ENCODE assay signal across 8 cellular contexts in genomic region chr2:46299365-46300263, GRCh38. TPM values are rescaled to one million over a fixed set of nuclear protein-coding genes. Genes with fewer than 3 reads are reported as not detected.
DNase-seq lines count a peak whose midpoint lies in the region; ATAC-seq and TF ChIP-seq lines count a peak whose summit lies in the region.

No MANE protein-coding gene starts in this region.

- no peaks in the 10 kb centered on the region for H3K9me3 Mint-ChIP-seq in activated T-cell treated with anti-CD3 and anti-CD28 coated beads, Interleukin-2, amount 50 U/mL, for 24 hours
- no peaks in the 10 kb centered on the region for H3K9me3 Mint-ChIP-seq in stimulated activated memory B cell treated with anti-CD40 and anti-IgM and Interleukin-4, amounts not matched to agents 10 μg/mL and 1 μg/mL and 100 μg/mL, for 72 hours

- DNase-seq in activated T-cell treated with anti-CD3 and anti-CD28 coated beads, Interleukin-2, amount 50 U/mL, for 24 hours, result no peak
- DNase-seq in activated T-cell treated with anti-CD3 and anti-CD28 coated beads for 4 hours (no peak), Panc1 (ENCODE audit: low read depth, low spot score) (no peak), colonic mucosa (peak; percentile 81), left colon (peak; percentile 76 to 82)
- DNase-seq in effector CD8-positive, alpha-beta T cell (lab: John Stamatoyannopoulos, UW), result no peak

- BruUV-seq in Panc1 (replicated peaks; lab: Mats Ljungman, UMichigan), result TSS peak; percentile 65

- peak; percentile 24 for ATAC-seq in Panc1
- peak; percentile 22 for ATAC-seq in left colon
- ATAC-seq in stimulated activated memory B cell treated with anti-CD40 and anti-IgM and Interleukin-4, amounts not matched to agents 10 μg/mL and 1 μg/mL and 100 μg/mL, for 72 hours, result no peak
- no peak for ATAC-seq in GM18873 (IDR thresholded peaks at IDR 0.05; ENCODE audit: low FRiP score, unreplicated experiment)

- intact Hi-C loops in Panc1 (cut with micrococcal nuclease; ENCODE audit: unreplicated experiment), result loop anchor here (2.0 to 5.0 kb wide), 3 partner anchors 65 to 289 kb away; no protein-coding TSS in a partner anchor
- intact Hi-C loops in colonic mucosa (cut with DNase I), result loop anchor here (2.0 to 10.0 kb wide), 3 partner anchors 38 to 285 kb away; no protein-coding TSS in a partner anchor
- intact Hi-C loops in left colon (cut with DNase I, micrococcal nuclease), result no loop called here

- POLR2A ChIA-PET in Panc1 (lab: Charles Lee), result interaction anchor here (0.6 kb wide), 1 partner anchor 693 kb away, joined by 4 read pairs; no protein-coding TSS in a partner anchor

- no peak for TF ChIP-seq CTCF in Panc1 (IDR thresholded peaks at IDR 0.05)
- TF ChIP-seq CTCF in colonic mucosa (IDR thresholded peaks at IDR 0.05), result no peak

- no peak overlapping the region for H3K27ac Mint-ChIP-seq in activated T-cell treated with anti-CD3 and anti-CD28 coated beads, Interleukin-2, amount 50 U/mL, for 24 hours
- H3K27ac Mint-ChIP-seq in stimulated activated memory B cell treated with anti-CD40 and anti-IgM and Interleukin-4, amounts not matched to agents 10 μg/mL and 1 μg/mL and 100 μg/mL, for 72 hours, result peak overlapping the region; percentile 13

- CTCF ChIA-PET in Panc1 (lab: Charles Lee), result interaction anchor here (0.6 to 0.7 kb wide), 3 partner anchors 10 to 306 kb away, joined by 8 to 16 read pairs (median 12); no protein-coding TSS in a partner anchor

- in situ Hi-C loops in Panc1 (cut with HindIII; ENCODE audit: low pct_unique_long_range_greater_than_20kb, low sequenced_read_pairs), result no loop called here

- H3K27me3 ChIP-seq in Panc1 (ENCODE audit: control insufficient read depth, insufficient read depth, low read length) (no peaks in the 10 kb centered on the region), colonic mucosa (no peaks in the 10 kb centered on the region)

- H3K27ac ChIP-seq in Panc1 (ENCODE audit: low read length) (peak overlapping the region; percentile 89), colonic mucosa (peak overlapping the region; percentile 87)

- H3K9me3 ChIP-seq in Panc1 (ENCODE audit: control insufficient read depth, insufficient read depth, low read depth, low read length), result no peaks in the 10 kb centered on the region
- no peaks in the 10 kb centered on the region for H3K9me3 ChIP-seq in colonic mucosa

- H3K36me3 Mint-ChIP-seq in activated T-cell treated with anti-CD3 and anti-CD28 coated beads, Interleukin-2, amount 50 U/mL, for 24 hours (ENCODE audit: low read depth), result no peaks in the 10 kb centered on the region
- H3K36me3 Mint-ChIP-seq in stimulated activated memory B cell treated with anti-CD40 and anti-IgM and Interleukin-4, amounts not matched to agents 10 μg/mL and 1 μg/mL and 100 μg/mL, for 72 hours, result no peaks in the 10 kb centered on the region

- peak overlapping the region; percentile 89 to 92 for H3K4me3 ChIP-seq in Panc1 (ENCODE audit: low read depth in 2 of 2, low read length in 2 of 2)
- H3K4me3 ChIP-seq in colonic mucosa, result peak overlapping the region; percentile 74

- peak overlapping the region; percentile 89 to 90 for H3K9ac ChIP-seq in colonic mucosa (ENCODE audit: low read depth in 2 of 2, low read length in 2 of 2)

- H3K4me1 Mint-ChIP-seq in activated T-cell treated with anti-CD3 and anti-CD28 coated beads, Interleukin-2, amount 50 U/mL, for 24 hours (ENCODE audit: low read depth), result peaks cover 39% of the 10 kb centered on the region
- peaks cover 31% of the 10 kb centered on the region for H3K4me1 Mint-ChIP-seq in stimulated activated memory B cell treated with anti-CD40 and anti-IgM and Interleukin-4, amounts not matched to agents 10 μg/mL and 1 μg/mL and 100 μg/mL, for 72 hours

- H3K4me3 Mint-ChIP-seq in activated T-cell treated with anti-CD3 and anti-CD28 coated beads, Interleukin-2, amount 50 U/mL, for 24 hours, result peak overlapping the region; percentile 81
- peak overlapping the region; percentile 88 for H3K4me3 Mint-ChIP-seq in stimulated activated memory B cell treated with anti-CD40 and anti-IgM and Interleukin-4, amounts not matched to agents 10 μg/mL and 1 μg/mL and 100 μg/mL, for 72 hours

- peaks cover 66% of the 10 kb centered on the region for H3K27me3 Mint-ChIP-seq in activated T-cell treated with anti-CD3 and anti-CD28 coated beads, Interleukin-2, amount 50 U/mL, for 24 hours
- peaks cover 68% of the 10 kb centered on the region for H3K27me3 Mint-ChIP-seq in stimulated activated memory B cell treated with anti-CD40 and anti-IgM and Interleukin-4, amounts not matched to agents 10 μg/mL and 1 μg/mL and 100 μg/mL, for 72 hours

- H3K4me1 ChIP-seq in Panc1 (ENCODE audit: control insufficient read depth, insufficient read depth, low read length) (peaks cover 44% of the 10 kb centered on the region), colonic mucosa (peaks cover 7% of the 10 kb centered on the region)

- no peaks in the 10 kb centered on the region for H3K36me3 ChIP-seq in Panc1 (ENCODE audit: control insufficient read depth, insufficient read depth, low read length)
- H3K36me3 ChIP-seq in colonic mucosa, result no peaks in the 10 kb centered on the region

RNA-seq across cellular contexts. Expression of gene EPAS1, which starts 2.4 kb away (rescaled TPM):
- total RNA-seq in Panc1 (2021; ENCODE audit: unreplicated experiment) (106 TPM), colonic mucosa (100 to 1,000 TPM; 116 to 140 TPM), left colon (100 to 1,000 TPM; 155 to 226 TPM)
- 65.8 TPM for polyA plus RNA-seq in Panc1 (2012; ENCODE audit: insufficient read length)

Comparison
In these comparisons a context has a peak if more than half of its experiments do, and no peak if none do; other contexts are left out.
1. DNase-seq: peak in colonic mucosa (single experiment) and left colon (2 of 2); none in activated T-cell treated with anti-CD3 and anti-CD28 coated beads, Interleukin-2, amount 50 U/mL, for 24 hours (single experiment), activated T-cell treated with anti-CD3 and anti-CD28 coated beads for 4 hours (single experiment), Panc1 (single experiment) and effector CD8-positive, alpha-beta T cell (single experiment).
2. ATAC-seq: peak in Panc1 (single experiment) and left colon (single experiment); none in stimulated activated memory B cell treated with anti-CD40 and anti-IgM and Interleukin-4, amounts not matched to agents 10 μg/mL and 1 μg/mL and 100 μg/mL, for 72 hours (single experiment) and GM18873 (single experiment).
3. intact Hi-C loops: an anchor here in Panc1 (2.0 to 5.0 kb wide) and colonic mucosa (2.0 to 10.0 kb wide); none called in left colon.